8 cellular contexts compared by ENCODE assay signal in genomic region chr12:110468212-110469048, GRCh38. TPM values are rescaled to one million over a fixed set of nuclear protein-coding genes. Genes with fewer than 3 reads are reported as not detected.
DNase-seq lines count a peak whose midpoint lies in the region; ATAC-seq, FAIRE-seq and TF ChIP-seq lines count a peak whose summit lies in the region.

Gene FAM216A, plus strand, starts transcription at chr12:110468845. Its CDS starts 31 bp downstream, at chr12:110468876.
Gene GPN3, minus strand, starts transcription at chr12:110468257. Its CDS starts 54 bp downstream, at chr12:110468203.

- peak; percentile 73 for ATAC-seq in HG03432 (IDR thresholded peaks at IDR 0.05; ENCODE audit: unreplicated experiment)

- H4K20me1 ChIP-seq in keratinocyte (ENCODE audit: control insufficient read depth, extremely low read depth, insufficient read depth, low read length), result no peaks in the 10 kb centered on the region

- peaks cover 3 to 8% of the 10 kb centered on the region in 2 experiments for H3K36me3 ChIP-seq in keratinocyte (ENCODE audit: control insufficient read depth in 2 of 2, extremely low read depth in 1 of 2, insufficient read depth in 2 of 2, low read length in 2 of 2)

- H3K9me1 ChIP-seq in keratinocyte (ENCODE audit: control insufficient read depth, extremely low read depth, insufficient read depth, low read length), result no peaks in the 10 kb centered on the region

- peaks cover 10% of the 10 kb centered on the region for H3K4me1 ChIP-seq in keratinocyte (ENCODE audit: control insufficient read depth, extremely low read depth, insufficient read depth, low read length)

- peak within 1 kb of the TSS; percentile 51 to 79 (median 73) for H3K4me3 ChIP-seq in keratinocyte (ENCODE audit: control insufficient read depth in 2 of 3, extremely low read depth in 1 of 3, insufficient read depth in 2 of 3, low read depth in 1 of 3, low read length in 3 of 3)

- H3K4me2 ChIP-seq in keratinocyte (ENCODE audit: control insufficient read depth, extremely low read depth, insufficient read depth, low read depth, low read length), result peak within 1 kb of the TSS; percentile 98

- H3K79me2 ChIP-seq in keratinocyte (ENCODE audit: control insufficient read depth, insufficient read depth, low read length), result peaks cover 21% of the 10 kb centered on the region

- FAIRE-seq in keratinocyte (lab: Jason Lieb, UNC), result peak; percentile 58

- H3K27me3 ChIP-seq in keratinocyte (ENCODE audit: control insufficient read depth, extremely low read depth, insufficient read depth, low read length), result no peaks in the 10 kb centered on the region

- TF ChIP-seq POLR2A in GM19099 (IDR thresholded peaks at IDR 0.05; ENCODE audit: extremely low read depth, insufficient read length, low read depth), result peak; percentile 77

- H3K9ac ChIP-seq in keratinocyte (ENCODE audit: control insufficient read depth, extremely low read depth, insufficient read depth, low read length), result peak within 1 kb of the TSS; percentile 85

- peak within 1 kb of the TSS; percentile 88 for H3K27ac ChIP-seq in keratinocyte (ENCODE audit: control insufficient read depth, insufficient read depth, low read length)

- DNase-seq in AG20443 (ENCODE audit: low spot score) (peak; percentile 97), NCI-H510A (lab: John Stamatoyannopoulos, UW) (peak; percentile 94), cerebellum (ENCODE audit: low spot score) (peak; percentile 95), keratinocyte (ENCODE audit: low read depth, low spot score) (peak; percentile 88)
- peak; percentile 91 for DNase-seq in activated CD4-positive, alpha-beta T cell treated with anti-CD3 and anti-CD28 coated beads for 1 hour
- DNase-seq in stimulated activated CD4-positive, alpha-beta T cell treated with anti-CD3 and anti-CD28 coated beads, Interleukin-15, amount 100 ng/mL, for 1 hour (ENCODE audit: low read depth in 1 of 2, low spot score in 1 of 2), result peak; percentile 86 to 89

- H2AFZ ChIP-seq in keratinocyte (ENCODE audit: control insufficient read depth, low read length), result peak within 1 kb of the TSS; percentile 99

- no peak for TF ChIP-seq CTCF in keratinocyte (optimal IDR thresholded peaks at IDR 0.05 in 1 of 3, IDR thresholded peaks at IDR 0.05 in 1 of 3, conservative IDR thresholded peaks at IDR 0.05 in 1 of 3; ENCODE audit: extremely low read depth in 1 of 3, insufficient read depth in 2 of 3, low read length in 3 of 3)

- dilution Hi-C loops in keratinocyte (cut with MboI; ENCODE audit: extremely low pct_ligation_motif_present, low sequenced_read_pairs), result no loop called here

- no peaks in the 10 kb centered on the region for H3K9me3 ChIP-seq in keratinocyte (ENCODE audit: control insufficient read depth, low read depth, low read length)

RNA-seq across cellular contexts. Expression of gene FAM216A, which starts in this region (rescaled TPM):
- 19.8 TPM for total RNA-seq in cerebellum
- polyA plus RNA-seq in keratinocyte, result 7.8 to 15.3 TPM (median 11.8 TPM) in 3 replicates
- 3.3 TPM for polyA plus RNA-seq in keratinocyte (2011; ENCODE audit: low read depth)
- 8.4 and 11.5 TPM in 2 replicates for polyA plus RNA-seq in keratinocyte (2011; cell fraction: cytosol; rRNA removed)
- 10.0 and 12.9 TPM in 2 replicates for polyA plus RNA-seq in keratinocyte (2011; cell fraction: nucleus; rRNA removed)
- polyA plus RNA-seq in keratinocyte (2012; ENCODE audit: low replicate concordance), result 4.1 and 6.8 TPM in 2 replicates
- polyA minus RNA-seq in keratinocyte, result 2.8 to 5.3 TPM (median 3.7 TPM) in 3 replicates
- 4.8 TPM for polyA minus RNA-seq in keratinocyte (2011; cell fraction: cytosol; rRNA and poly(A)+ RNA removed)
- 2.0 and 2.4 TPM in 2 replicates for polyA minus RNA-seq in keratinocyte (2011; cell fraction: nucleus; rRNA and poly(A)+ RNA removed)

RNA-seq across cellular contexts. Expression of gene GPN3, which starts in this region (rescaled TPM):
- total RNA-seq in cerebellum, result 9.8 TPM
- polyA plus RNA-seq in keratinocyte, result 22.8 to 35.5 TPM (median 31.6 TPM) in 3 replicates
- 21.7 TPM for polyA plus RNA-seq in keratinocyte (2011; ENCODE audit: low read depth)
- 23.1 and 27.1 TPM in 2 replicates for polyA plus RNA-seq in keratinocyte (2011; cell fraction: cytosol; rRNA removed)
- 12.7 and 15.2 TPM in 2 replicates for polyA plus RNA-seq in keratinocyte (2011; cell fraction: nucleus; rRNA removed)
- 18.5 and 19.1 TPM in 2 replicates for polyA plus RNA-seq in keratinocyte (2012; ENCODE audit: low replicate concordance)
- polyA minus RNA-seq in keratinocyte, result 4.7 to 26.7 TPM (median 17.9 TPM) in 3 replicates
- polyA minus RNA-seq in keratinocyte (2011; cell fraction: cytosol; rRNA and poly(A)+ RNA removed), result 15.7 TPM
- 2.3 and 7.5 TPM in 2 replicates for polyA minus RNA-seq in keratinocyte (2011; cell fraction: nucleus; rRNA and poly(A)+ RNA removed)

Comparison
In these comparisons a context has a peak if more than half of its experiments do, and no peak if none do; other contexts are left out.
1. Peak in every context shown above with its lines: DNase-seq, ATAC-seq, H3K4me3 ChIP-seq and H3K27ac ChIP-seq.